ENCODE assay signal across 9 cellular contexts in the genomic region with DNA sequence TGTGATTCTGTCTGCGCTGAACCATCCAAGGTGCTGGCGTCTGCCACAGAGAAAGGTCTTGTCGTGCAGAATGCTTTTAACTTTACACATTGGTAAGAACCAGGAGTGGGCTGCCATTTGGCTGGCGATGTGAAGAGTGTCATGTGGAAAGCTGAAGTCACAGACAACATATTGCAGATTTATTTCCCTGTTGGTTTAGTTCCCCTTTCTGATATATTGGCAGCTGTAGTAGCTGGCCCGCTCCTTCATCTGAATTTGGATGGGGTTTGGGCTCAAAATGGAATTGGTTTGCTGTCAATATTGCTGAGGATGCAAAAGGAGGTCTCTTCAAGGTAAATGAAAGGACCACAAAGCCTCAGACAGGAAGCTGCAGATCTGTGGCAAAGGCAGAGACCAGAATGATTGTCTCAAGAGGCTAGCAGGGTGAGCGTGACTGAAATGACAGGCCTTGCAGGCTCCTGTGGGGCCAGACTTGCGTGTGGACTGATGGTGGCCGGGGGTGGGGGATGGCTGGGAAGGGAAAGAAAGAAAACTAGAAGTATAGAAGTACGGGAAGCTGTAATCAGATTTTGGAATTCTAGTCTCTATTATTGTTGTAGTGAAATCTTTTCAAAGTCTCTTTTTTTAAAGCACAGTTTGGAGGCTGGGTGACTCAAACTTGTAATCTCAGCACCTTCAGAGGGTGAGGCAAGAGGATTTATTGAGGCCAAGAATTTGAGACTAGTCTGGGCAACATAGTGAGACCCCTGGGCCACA. TPM values are rescaled to one million over a fixed set of nuclear protein-coding genes. Genes with fewer than 3 reads are reported as not detected.
DNase-seq lines count a peak whose midpoint lies in the region; ATAC-seq and TF ChIP-seq lines count a peak whose summit lies in the region.
"Had no signal": no experiment of that assay in that cellular context is flagged by ENCODE, and none has a peak within 500 bp of the region (broad histone marks: within the 10 kb centered on the region; RNA-seq: fewer than 3 reads in every experiment).

No MANE protein-coding gene starts in this region.

- H3K79me2 ChIP-seq in DND-41 (ENCODE audit: insufficient read depth, low read length) = no peaks in the 10 kb centered on the region

- no peak overlapping the region; the same call in 1 of the 2 replicates for H2AFZ ChIP-seq in DND-41 (ENCODE audit: low read depth, low read length)

- no peak overlapping the region for H3K9ac ChIP-seq in DND-41 (ENCODE audit: low read depth, low read length)
- H3K9ac ChIP-seq in rectal smooth muscle tissue (ENCODE audit: low read length) = no peak overlapping the region

- no peak for TF ChIP-seq CTCF in DND-41 (IDR thresholded peaks at IDR 0.05; ENCODE audit: borderline replicate concordance, extremely low read depth, low read length, poor library complexity, severe bottlenecking)
- TF ChIP-seq CTCF in chondrocyte (IDR thresholded peaks at IDR 0.05) = no peak

- no peaks in the 10 kb centered on the region for H3K9me3 ChIP-seq in DND-41 (ENCODE audit: insufficient read depth, low read length, severe bottlenecking)
- H3K9me3 ChIP-seq: pancreas had no signal

- peaks cover 31% of the 10 kb centered on the region for H3K4me1 ChIP-seq in DND-41 (ENCODE audit: insufficient read depth, low read length)
- H3K4me1 ChIP-seq in rectal smooth muscle tissue (ENCODE audit: control insufficient read depth, insufficient read depth, low read length) = no peaks in the 10 kb centered on the region
- H3K4me1 ChIP-seq: pancreas had no signal

- H3K4me3 ChIP-seq in DND-41 (ENCODE audit: low read depth in 1 of 2, low read length in 2 of 2) = no peak overlapping the region
- H3K4me3 ChIP-seq in rectal smooth muscle tissue (ENCODE audit: low read length) = no peak overlapping the region
- H3K4me3 ChIP-seq: pancreas had no signal

- ATAC-seq in DND-41 (ENCODE audit: insufficient read depth, low read depth) = peak; percentile 94
- peak; percentile 90 for ATAC-seq in GM19463 (IDR thresholded peaks at IDR 0.05; ENCODE audit: unreplicated experiment)
- peak; percentile 92 for ATAC-seq in HG03457 (IDR thresholded peaks at IDR 0.05; ENCODE audit: unreplicated experiment)

- H3K36me3 ChIP-seq in DND-41 (ENCODE audit: insufficient read depth, low read length) = no peaks in the 10 kb centered on the region
- no peaks in the 10 kb centered on the region for H3K36me3 ChIP-seq in rectal smooth muscle tissue (ENCODE audit: control insufficient read depth, insufficient read depth, low read length)
- H3K36me3 ChIP-seq: pancreas had no signal

- H4K20me1 ChIP-seq in DND-41 (ENCODE audit: insufficient read depth, low read length) = no peaks in the 10 kb centered on the region

- no peaks in the 10 kb centered on the region for H3K27me3 Mint-ChIP-seq in chondrocyte (ENCODE audit: low read depth)

- DNase-seq in DND-41 (peak; percentile 59), chondrocyte (ENCODE audit: low spot score) (no peak), NCI-H146 treated with DMSO at 0.1 percent for 48 hours (lab: John Stamatoyannopoulos, UW; ENCODE audit: unreplicated experiment) (no peak), AG20443 (ENCODE audit: low spot score) (no peak)
- peak; percentile 68 for DNase-seq in activated CD8-positive, alpha-beta memory T cell treated with anti-CD3 and anti-CD28 coated beads, Interleukin-2, amount 50 U/mL, for 48 hours
- DNase-seq: pancreas had no signal

- no peaks in the 10 kb centered on the region for H3K9me3 Mint-ChIP-seq in chondrocyte (ENCODE audit: low read depth)

- peak overlapping the region; percentile 37; the same call in 1 of the 2 replicates for H3K4me2 ChIP-seq in DND-41 (ENCODE audit: insufficient read depth, low read length)

- H3K36me3 Mint-ChIP-seq in chondrocyte (ENCODE audit: low read depth) = no peaks in the 10 kb centered on the region

- no peak overlapping the region for H3K27ac Mint-ChIP-seq in chondrocyte (ENCODE audit: unreplicated experiment)

- no peak overlapping the region for H3K4me3 Mint-ChIP-seq in chondrocyte (ENCODE audit: unreplicated experiment)

- H3K4me1 Mint-ChIP-seq in chondrocyte (ENCODE audit: low read depth) = no peaks in the 10 kb centered on the region

- no peaks in the 10 kb centered on the region for H3K27me3 ChIP-seq in DND-41 (ENCODE audit: insufficient read depth, low read length, poor library complexity)
- no peaks in the 10 kb centered on the region for H3K27me3 ChIP-seq in rectal smooth muscle tissue (ENCODE audit: control insufficient read depth, insufficient read depth, low read length)
- H3K27me3 ChIP-seq: pancreas had no signal

- H3K27ac ChIP-seq in DND-41 (ENCODE audit: low read length) (peak overlapping the region; percentile 65), rectal smooth muscle tissue (ENCODE audit: low read depth, low read length) (peak overlapping the region; percentile 30)
- H3K27ac ChIP-seq: pancreas had no signal

RNA-seq across cellular contexts. Expression of gene CD180, which starts 25.1 kb away (rescaled TPM):
- total RNA-seq in chondrocyte = not detected in 3 replicates

Comparison
In these comparisons a context has a peak if more than half of its experiments do, and no peak if none do; other contexts are left out.
1. DNase-seq: peak in DND-41 (single experiment) and activated CD8-positive, alpha-beta memory T cell treated with anti-CD3 and anti-CD28 coated beads, Interleukin-2, amount 50 U/mL, for 48 hours (single experiment); none in chondrocyte (single experiment), NCI-H146 treated with DMSO at 0.1 percent for 48 hours (single experiment) and AG20443 (single experiment).
2. Peak in every context shown above with its lines, with median percentiles within 50 percentile points of each other: ATAC-seq.